Comparison of ENCODE assay signal across 15 cellular contexts in genomic region chr1:74858136-74858535, GRCh38.
DNase-seq lines count a peak whose midpoint lies in the region; ATAC-seq and TF ChIP-seq lines count a peak whose summit lies in the region.
"Had no signal": no experiment of that assay in that cellular context is flagged by ENCODE, and none has a peak within 500 bp of the region (broad histone marks: within the 10 kb centered on the region; RNA-seq: fewer than 3 reads in every experiment).

No MANE protein-coding gene starts in this region.

- in situ Hi-C loops in astrocyte of the cerebellum (cut with HindIII; ENCODE audit: low sequenced_read_pairs) = no loop called here

- H3K36me3 Mint-ChIP-seq in effector memory CD8-positive, alpha-beta T cell (ENCODE audit: insufficient read depth) = peaks cover 2% of the 10 kb centered on the region
- H3K36me3 Mint-ChIP-seq: CD4-positive, CD25-positive, alpha-beta regulatory T cell; stimulated activated naive B cell treated with anti-CD40 and anti-IgM and Interleukin-4, amounts not matched to agents 10 μg/mL and 1 μg/mL and 100 μg/mL, for 72 hours had no signal

- no peak overlapping the region for H3K27ac Mint-ChIP-seq in effector memory CD8-positive, alpha-beta T cell
- H3K27ac Mint-ChIP-seq: stimulated activated naive B cell treated with anti-CD40 and anti-IgM and Interleukin-4, amounts not matched to agents 10 μg/mL and 1 μg/mL and 100 μg/mL, for 72 hours had no signal

- H3K4me1 Mint-ChIP-seq in effector memory CD8-positive, alpha-beta T cell (ENCODE audit: low read depth in 2 of 2) = no peaks in the 10 kb centered on the region
- H3K4me1 Mint-ChIP-seq: CD4-positive, CD25-positive, alpha-beta regulatory T cell; stimulated activated naive B cell treated with anti-CD40 and anti-IgM and Interleukin-4, amounts not matched to agents 10 μg/mL and 1 μg/mL and 100 μg/mL, for 72 hours had no signal

- DNase-seq in astrocyte of the cerebellum (ENCODE audit: low read depth) (peak; percentile 73), HPDE6-E6E7 (ENCODE audit: extremely low spot score) (no peak), C1 segment of cervical spinal cord (lab: John Stamatoyannopoulos, UW) (no peak), left ventricle myocardium inferior (no peak)
- no peak for DNase-seq in effector memory CD8-positive, alpha-beta T cell
- DNase-seq: CD4-positive, CD25-positive, alpha-beta regulatory T cell; cerebellar nuclear complex; stimulated activated CD4-positive, alpha-beta T cell treated with anti-CD3 and anti-CD28 coated beads, Interleukin-2, amount 100 ng/mL, for 24 hours; stimulated activated naive B cell treated with anti-CD40 and anti-IgM and Interleukin-4, amounts not matched to agents 10 μg/mL and 1 μg/mL and 100 μg/mL, for 72 hours had no signal

- H3K27me3 Mint-ChIP-seq in effector memory CD8-positive, alpha-beta T cell = no peaks in the 10 kb centered on the region
- H3K27me3 Mint-ChIP-seq: CD4-positive, CD25-positive, alpha-beta regulatory T cell; stimulated activated naive B cell treated with anti-CD40 and anti-IgM and Interleukin-4, amounts not matched to agents 10 μg/mL and 1 μg/mL and 100 μg/mL, for 72 hours had no signal

- H3K9me3 Mint-ChIP-seq in effector memory CD8-positive, alpha-beta T cell = peaks cover 5 to 23% of the 10 kb centered on the region in 2 donors

- H3K4me1 ChIP-seq in left ventricle myocardium inferior = no peaks in the 10 kb centered on the region
- H3K4me1 ChIP-seq: HAP-1 had no signal

- H3K36me3 ChIP-seq in left ventricle myocardium inferior = no peaks in the 10 kb centered on the region
- H3K36me3 ChIP-seq: HAP-1 had no signal

- H3K4me3 Mint-ChIP-seq in effector memory CD8-positive, alpha-beta T cell = no peak overlapping the region
- H3K4me3 Mint-ChIP-seq: CD4-positive, CD25-positive, alpha-beta regulatory T cell; stimulated activated naive B cell treated with anti-CD40 and anti-IgM and Interleukin-4, amounts not matched to agents 10 μg/mL and 1 μg/mL and 100 μg/mL, for 72 hours had no signal

- H3K27me3 ChIP-seq in left ventricle myocardium inferior (ENCODE audit: low read depth) = no peaks in the 10 kb centered on the region

- intact Hi-C loops in left ventricle myocardium inferior (cut with micrococcal nuclease) = no loop called here

- H3K27ac ChIP-seq in left ventricle myocardium inferior (replicated peaks) = no peak overlapping the region

- ATAC-seq in GM18867 (IDR thresholded peaks at IDR 0.05; ENCODE audit: unreplicated experiment) (peak; percentile 77), GM21717 (IDR thresholded peaks at IDR 0.05; ENCODE audit: unreplicated experiment) (peak; percentile 87), HG03103 (IDR thresholded peaks at IDR 0.05; ENCODE audit: low read depth, unreplicated experiment) (peak; percentile 64)
- ATAC-seq in effector memory CD8-positive, alpha-beta T cell (replicated peaks) = no peak
- ATAC-seq: esophagus mucosa, K562 had no signal

- H3K4me3 ChIP-seq in astrocyte of the cerebellum (ENCODE audit: low read depth, low read length) (no peak overlapping the region), left ventricle myocardium inferior (no peak overlapping the region)
- H3K4me3 ChIP-seq: HAP-1, K562 had no signal

- TF ChIP-seq CTCF in astrocyte of the cerebellum (IDR thresholded peaks at IDR 0.05; ENCODE audit: low read depth, low read length, missing control alignments) (no peak), left ventricle myocardium inferior (IDR thresholded peaks at IDR 0.05; ENCODE audit: borderline replicate concordance) (no peak)

- peaks cover 13% of the 10 kb centered on the region for H3K9me3 ChIP-seq in left ventricle myocardium inferior (replicated peaks)
- H3K9me3 ChIP-seq: HAP-1 had no signal
